ENCODE assay signal across 25 cellular contexts in the genomic region with DNA sequence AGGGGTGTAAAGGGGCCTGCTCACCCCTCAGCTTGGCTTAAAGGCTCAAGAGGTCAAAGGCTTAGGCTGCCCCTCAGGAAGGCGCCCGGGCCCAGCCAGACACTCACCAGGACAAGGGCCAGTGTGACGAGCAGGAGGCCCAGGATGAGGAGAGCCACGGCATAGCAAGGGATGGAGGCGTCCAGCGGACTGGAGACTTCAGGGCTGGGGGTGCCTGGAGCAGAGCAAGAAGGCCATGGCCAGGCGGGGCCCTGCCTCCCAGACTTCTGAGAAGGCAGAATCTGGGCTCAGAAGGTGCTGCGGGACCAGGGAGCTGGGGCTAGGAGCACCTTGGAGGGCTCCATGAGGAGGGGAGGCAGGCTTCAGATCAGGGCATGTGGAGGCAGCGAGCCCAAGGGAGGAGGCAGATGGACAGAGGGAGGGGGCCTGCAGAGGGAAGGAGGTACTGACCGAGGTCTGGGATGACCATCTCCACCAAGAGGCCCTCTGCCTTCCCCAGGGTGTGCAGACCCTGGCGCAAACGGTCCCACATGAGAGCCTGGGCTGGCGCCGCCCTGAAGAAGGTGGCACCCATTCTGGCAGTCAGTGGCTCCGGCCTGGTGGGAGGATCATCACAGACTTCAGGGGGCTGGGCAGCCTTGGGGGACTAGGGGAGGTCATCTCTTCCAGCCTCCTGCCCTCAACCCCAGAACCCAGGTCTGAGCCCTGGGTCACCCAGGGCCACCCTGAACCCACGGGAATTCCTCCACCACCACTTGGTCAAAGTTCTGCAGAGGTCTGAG. TPM values are rescaled to one million over a fixed set of nuclear protein-coding genes. Genes with fewer than 3 reads are reported as not detected.
"Had no signal": no experiment of that assay in that cellular context is flagged by ENCODE, and none has a peak within 500 bp of the region (broad histone marks: within the 10 kb centered on the region; RNA-seq: fewer than 3 reads in every experiment).

No MANE protein-coding gene starts in this region.

- H3K9me3 Mint-ChIP-seq: activated naive CD8-positive, alpha-beta T cell treated with anti-CD3 and anti-CD28 coated beads for 36 hours; T-helper 1 cell treated with Interleukin-12 subunit alpha and Interleukin-12 subunit beta and Interleukin-4 antibody, amounts not matched to agents 30 μg/mL and 1 μg/mL, for 36 hours; WTC11 had no signal

- H3K4me3 ChIP-seq: cardiac muscle cell, K562, Peyer's patch had no signal

- H3K4me1 ChIP-seq: Peyer's patch had no signal

- H3K4me3 Mint-ChIP-seq: activated CD8-positive, alpha-beta memory T cell treated with anti-CD3 and anti-CD28 coated beads, Interleukin-2, amount 10 ng/mL, durations not matched to agents 7 days and 5 days; activated naive CD8-positive, alpha-beta T cell treated with anti-CD3 and anti-CD28 coated beads for 36 hours; T-helper 1 cell treated with Interleukin-12 subunit alpha and Interleukin-12 subunit beta and Interleukin-4 antibody, amounts not matched to agents 30 μg/mL and 1 μg/mL, for 36 hours; WTC11 had no signal

- H3K27me3 Mint-ChIP-seq: activated naive CD8-positive, alpha-beta T cell treated with anti-CD3 and anti-CD28 coated beads for 36 hours had no signal

- H3K27ac Mint-ChIP-seq: activated CD8-positive, alpha-beta memory T cell treated with anti-CD3 and anti-CD28 coated beads, Interleukin-2, amount 10 ng/mL, durations not matched to agents 7 days and 5 days; activated naive CD8-positive, alpha-beta T cell treated with anti-CD3 and anti-CD28 coated beads for 36 hours; T-helper 1 cell treated with Interleukin-12 subunit alpha and Interleukin-12 subunit beta and Interleukin-4 antibody, amounts not matched to agents 30 μg/mL and 1 μg/mL, for 36 hours; WTC11 had no signal

- H3K9me3 ChIP-seq: Peyer's patch had no signal

- DNase-seq: activated CD4-positive, alpha-beta T cell treated with anti-CD3 and anti-CD28 coated beads for 48 hours; activated CD4-positive, alpha-beta T cell treated with anti-CD3 and anti-CD28 coated beads, Interleukin-2, amount 50 U/mL, for 4 hours; activated CD4-positive, CD25-positive, alpha-beta regulatory T cell treated with anti-CD3 and anti-CD28 coated beads, Interleukin-2, amount 50 U/mL, for 72 hours; activated CD8-positive, alpha-beta memory T cell treated with anti-CD3 and anti-CD28 coated beads, Interleukin-2, amount 10 ng/mL, durations not matched to agents 7 days and 5 days; activated naive CD4-positive, alpha-beta T cell treated with Interleukin-2 at 50 U/mL for 16 hours; activated naive CD8-positive, alpha-beta T cell treated with anti-CD3 and anti-CD28 coated beads for 36 hours; brain microvascular endothelial cell; cerebellar nuclear complex; Karpas-422; MM.1S; NCI-H1105 treated with DMSO at 0.1 percent for 48 hours; NCI-H1436 treated with DMSO at 0.1 percent for 48 hours; NCI-H187; NCI-H2081; NCI-H446; NCI-H524; SHP77 treated with DMSO at 0.1 percent for 48 hours had no signal

- H3K27me3 ChIP-seq: brain microvascular endothelial cell, cardiac muscle cell, Peyer's patch had no signal

- ATAC-seq: activated CD8-positive, alpha-beta memory T cell treated with anti-CD3 and anti-CD28 coated beads, Interleukin-2, amount 10 ng/mL, durations not matched to agents 7 days and 5 days; K562; WTC11 had no signal

- H3K4me1 Mint-ChIP-seq: activated CD8-positive, alpha-beta memory T cell treated with anti-CD3 and anti-CD28 coated beads, Interleukin-2, amount 10 ng/mL, durations not matched to agents 7 days and 5 days; activated naive CD8-positive, alpha-beta T cell treated with anti-CD3 and anti-CD28 coated beads for 36 hours had no signal

- H3K27ac ChIP-seq: brain microvascular endothelial cell, cardiac muscle cell, Peyer's patch, RWPE1 had no signal

- H3K36me3 ChIP-seq: brain microvascular endothelial cell, cardiac muscle cell, Peyer's patch had no signal

- H3K36me3 Mint-ChIP-seq: activated CD8-positive, alpha-beta memory T cell treated with anti-CD3 and anti-CD28 coated beads, Interleukin-2, amount 10 ng/mL, durations not matched to agents 7 days and 5 days; activated naive CD8-positive, alpha-beta T cell treated with anti-CD3 and anti-CD28 coated beads for 36 hours; WTC11 had no signal

RNA-seq across cellular contexts. Expression of a gene that starts 32.0 kb away (rescaled TPM):
- total RNA-seq: activated CD8-positive, alpha-beta memory T cell treated with anti-CD3 and anti-CD28 coated beads, Interleukin-2, amount 10 ng/mL, durations not matched to agents 7 days and 5 days; activated naive CD8-positive, alpha-beta T cell treated with anti-CD3 and anti-CD28 coated beads for 36 hours; K562; Peyer's patch; SK-MEL-5 had no signal
- polyA plus RNA-seq: cardiac muscle cell, K562 had no signal

RNA-seq across cellular contexts. Expression of a gene that starts 56.5 kb away (rescaled TPM):
- total RNA-seq: activated naive CD8-positive, alpha-beta T cell treated with anti-CD3 and anti-CD28 coated beads for 36 hours; K562; Peyer's patch; SK-MEL-5 had no signal
- polyA plus RNA-seq: adipose tissue, cardiac muscle cell, K562 had no signal
